In the genomic region with DNA sequence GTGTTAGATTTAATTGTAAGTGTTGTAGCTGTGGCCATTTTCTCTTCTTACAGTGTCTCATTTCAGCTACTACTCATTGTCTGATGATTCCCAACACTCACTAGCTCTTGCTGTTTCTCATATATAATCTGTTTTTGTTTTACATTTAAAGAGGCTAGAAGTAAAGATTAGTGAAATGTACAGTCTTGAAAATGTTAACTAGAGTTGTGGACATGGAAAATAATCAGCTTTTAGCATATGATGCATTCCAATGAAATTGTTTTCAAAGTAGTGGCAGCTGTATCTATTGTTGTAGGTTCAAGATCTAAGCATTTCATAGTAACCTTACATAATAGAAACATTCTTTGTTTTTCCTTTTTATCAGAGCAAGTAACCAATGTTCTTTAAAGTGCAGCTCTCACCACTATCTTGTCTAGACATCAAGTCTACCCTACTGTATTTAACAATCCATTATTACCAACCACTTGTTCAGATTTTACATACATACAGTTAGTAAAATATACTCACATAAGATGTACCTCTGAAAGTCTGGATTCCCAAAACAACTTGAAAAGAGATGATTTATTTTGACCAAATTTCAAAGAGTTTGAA, we compare ENCODE assay signal across 25 cellular contexts.
DNase-seq lines count a peak whose midpoint lies in the region; ATAC-seq, FAIRE-seq and TF ChIP-seq lines count a peak whose summit lies in the region.
"Had no signal": no experiment of that assay in that cellular context is flagged by ENCODE, and none has a peak within 500 bp of the region (broad histone marks: within the 10 kb centered on the region; RNA-seq: fewer than 3 reads in every experiment).

No MANE protein-coding gene starts in this region.

- H3K4me1 Mint-ChIP-seq in activated naive CD8-positive, alpha-beta T cell (ENCODE audit: low read depth): peaks cover 6% of the 10 kb centered on the region
- H3K4me1 Mint-ChIP-seq in activated naive CD8-positive, alpha-beta T cell treated with anti-CD3 and anti-CD28 coated beads for 36 hours: no peaks in the 10 kb centered on the region
- peaks cover 22% of the 10 kb centered on the region for H3K4me1 Mint-ChIP-seq in mesothelial cell of epicardium

- H3K27me3 Mint-ChIP-seq in activated naive CD8-positive, alpha-beta T cell: no peaks in the 10 kb centered on the region
- H3K27me3 Mint-ChIP-seq in activated naive CD8-positive, alpha-beta T cell treated with anti-CD3 and anti-CD28 coated beads for 36 hours: no peaks in the 10 kb centered on the region
- no peaks in the 10 kb centered on the region for H3K27me3 Mint-ChIP-seq in mesothelial cell of epicardium (ENCODE audit: low read depth)

- peak overlapping the region; percentile 8 for H3K27ac Mint-ChIP-seq in activated naive CD8-positive, alpha-beta T cell
- no peak overlapping the region for H3K27ac Mint-ChIP-seq in activated naive CD8-positive, alpha-beta T cell treated with anti-CD3 and anti-CD28 coated beads for 36 hours
- peak overlapping the region; percentile 93 for H3K27ac Mint-ChIP-seq in mesothelial cell of epicardium

- H3K27me3 ChIP-seq in K562 (ENCODE audit: control insufficient read depth in 2 of 2, insufficient read depth in 2 of 2, low read length in 2 of 2): no peaks in the 10 kb centered on the region
- H3K27me3 ChIP-seq: Peyer's patch, SJSA1 had no signal

- ATAC-seq in K562 (no peak), HG03469 (IDR thresholded peaks at IDR 0.05; ENCODE audit: unreplicated experiment) (no peak), HG02885 (IDR thresholded peaks at IDR 0.05; ENCODE audit: poor library complexity, unreplicated experiment) (no peak)
- ATAC-seq: HepG2 had no signal

- H3K9me3 ChIP-seq in K562 (replicated peaks; ENCODE audit: control insufficient read depth, insufficient read depth, low read depth, low read length): peaks cover 2% of the 10 kb centered on the region; the same call in 1 of the 2 replicates
- H3K9me3 ChIP-seq: Peyer's patch, SJSA1 had no signal

- no peak overlapping the region for H3K9ac ChIP-seq in K562 (ENCODE audit: insufficient read depth in 1 of 2, low read depth in 2 of 2, low read length in 2 of 2)

- no peak for TF ChIP-seq EP300 in K562 (IDR thresholded peaks at IDR 0.05; ENCODE audit: low read length)

- no TSS peak for BruUV-seq in K562 (replicated peaks; lab: Mats Ljungman, UMichigan)

- CTCF ChIA-PET in K562 (lab: Yijun Ruan, JAX; ENCODE audit: low intra/inter-chr PET ratio): no interaction called here

- no peak overlapping the region for H3K4me3 ChIP-seq in K562
- H3K4me3 ChIP-seq: Peyer's patch, SJSA1 had no signal

- no peak overlapping the region for H3K4me3 Mint-ChIP-seq in activated naive CD8-positive, alpha-beta T cell
- no peak overlapping the region for H3K4me3 Mint-ChIP-seq in activated naive CD8-positive, alpha-beta T cell treated with anti-CD3 and anti-CD28 coated beads for 36 hours
- no peak overlapping the region for H3K4me3 Mint-ChIP-seq in mesothelial cell of epicardium

- no peak overlapping the region for H3K4me2 ChIP-seq in K562 (ENCODE audit: insufficient read depth, low read length)

- no peak for DNase-seq in activated naive CD8-positive, alpha-beta T cell treated with anti-CD3 and anti-CD28 coated beads for 36 hours
- DNase-seq in K562 (ENCODE audit: extremely low read depth in 1 of 4, low spot score in 3 of 4): no peak
- no peak for DNase-seq in mesothelial cell of epicardium (ENCODE audit: low spot score in 2 of 2, unreplicated experiment in 2 of 2)
- no peak for DNase-seq in DMS153 (lab: John Stamatoyannopoulos, UW)
- DNase-seq: 8988T; EL; GF-D8; H7; KBM-7; NCI-H1092 treated with DMSO at 0.1 percent for 48 hours; NCI-H1436 treated with DMSO at 0.1 percent for 48 hours; NCI-H2029; NCI-H2171; NCI-H345; NCI-H524; NCI-H774; NK-92 treated with Interleukin-12 subunit alpha and Interleukin-12 subunit beta, amount 100 ng/mL, for 24 hours; Peyer's patch had no signal

- peaks cover 41% of the 10 kb centered on the region for H3K36me3 ChIP-seq in K562 (ENCODE audit: control insufficient read depth, insufficient read depth, low read length)

- no peaks in the 10 kb centered on the region for H3K79me2 ChIP-seq in K562 (ENCODE audit: control insufficient read depth, insufficient read depth, low read length)

- no peak for TF ChIP-seq RAD21 in K562 (CRISPR knock-in tag; conservative IDR thresholded peaks at IDR 0.05 in 1 of 2, IDR thresholded peaks at IDR 0.05 in 1 of 2)

- no peaks in the 10 kb centered on the region for H3K9me1 ChIP-seq in K562 (ENCODE audit: control insufficient read depth, insufficient read depth, low read length)

- FAIRE-seq in K562 (lab: Jason Lieb, UNC): no peak
- FAIRE-seq: HepG2 had no signal

- in situ Hi-C loops in K562 (cut with MboI): no loop called here

- H3K27ac ChIP-seq in K562 (ENCODE audit: extremely low read depth, low read depth, low read length): no peak overlapping the region
- H3K27ac ChIP-seq: C4-2B, HL-60, Peyer's patch, SJSA1 had no signal

- no peaks in the 10 kb centered on the region for H3K4me1 ChIP-seq in K562 (replicated peaks in 1 of 2; ENCODE audit: control insufficient read depth in 2 of 2, insufficient read depth in 2 of 2, low read length in 2 of 2)
- H3K4me1 ChIP-seq: Peyer's patch, SJSA1 had no signal

- H3K36me3 Mint-ChIP-seq in activated naive CD8-positive, alpha-beta T cell: peaks cover 17% of the 10 kb centered on the region
- peaks cover 30% of the 10 kb centered on the region for H3K36me3 Mint-ChIP-seq in activated naive CD8-positive, alpha-beta T cell treated with anti-CD3 and anti-CD28 coated beads for 36 hours
- H3K36me3 Mint-ChIP-seq in mesothelial cell of epicardium: peaks cover 33% of the 10 kb centered on the region

- no peak for TF ChIP-seq POLR2A in K562 (conservative IDR thresholded peaks at IDR 0.05)

- intact Hi-C loops in K562 (cut with micrococcal nuclease): no loop called here

- no peaks in the 10 kb centered on the region for H4K20me1 ChIP-seq in K562 (replicated peaks; ENCODE audit: control insufficient read depth, insufficient read depth, low read length)

- H3K9me3 Mint-ChIP-seq in activated naive CD8-positive, alpha-beta T cell (ENCODE audit: low read depth): no peaks in the 10 kb centered on the region
- no peaks in the 10 kb centered on the region for H3K9me3 Mint-ChIP-seq in activated naive CD8-positive, alpha-beta T cell treated with anti-CD3 and anti-CD28 coated beads for 36 hours
- H3K9me3 Mint-ChIP-seq in mesothelial cell of epicardium: no peaks in the 10 kb centered on the region

- no peak for TF ChIP-seq CTCF in K562 (IDR thresholded peaks at IDR 0.05 in 2 of 3, conservative IDR thresholded peaks at IDR 0.05 in 1 of 3; ENCODE audit: insufficient read depth in 2 of 3, low read depth in 1 of 3, low read length in 3 of 3)
- no peak for TF ChIP-seq CTCF in mesothelial cell of epicardium (IDR thresholded peaks at IDR 0.05; ENCODE audit: unreplicated experiment)

- H2AFZ ChIP-seq in K562 (ENCODE audit: low read depth, low read length): no peak overlapping the region

- POLR2A ChIA-PET in K562 (lab: Yijun Ruan, JAX): interaction anchor here (1.5 kb wide), 1 partner anchor 11 kb away, joined by 5 read pairs; no protein-coding TSS in a partner anchor

TF ChIP-seq in K562, 482 proteins besides CTCF, POLR2A, EP300 and RAD21:
- peak; percentile 61 for TF ChIP-seq SMAD4 (CRISPR knock-in tag; conservative IDR thresholded peaks at IDR 0.05)
- no peak for TF ChIP-seq ZNF431 (CRISPR knock-in tag; IDR thresholded peaks at IDR 0.05)
